34 cellular contexts compared by ENCODE assay signal in genomic region chr5:45171563-45171962, GRCh38.
"Had no signal": no experiment of that assay in that cellular context is flagged by ENCODE, and none has a peak within 500 bp of the region (broad histone marks: within the 10 kb centered on the region; RNA-seq: fewer than 3 reads in every experiment).

No MANE protein-coding gene starts in this region.

- DNase-seq: activated CD4-positive, alpha-beta memory T cell treated with anti-CD3 and anti-CD28 coated beads for 36 hours; activated CD4-positive, alpha-beta T cell treated with anti-CD3 and anti-CD28 coated beads for 36 hours; activated CD4-positive, alpha-beta T cell treated with anti-CD3 and anti-CD28 coated beads, Interleukin-2, amount 10 ng/mL, durations not matched to agents 24 days and 14 days; activated CD4-positive, CD25-positive, alpha-beta regulatory T cell; activated CD4-positive, CD25-positive, alpha-beta regulatory T cell treated with anti-CD3 and anti-CD28 coated beads, Interleukin-2, amount 50 U/mL, for 72 hours; activated CD8-positive, alpha-beta memory T cell treated with anti-CD3 and anti-CD28 coated beads, Interleukin-2, amount 10 ng/mL, durations not matched to agents 7 days and 5 days; activated CD8-positive, alpha-beta memory T cell treated with anti-CD3 and anti-CD28 coated beads, Interleukin-2, amount 50 U/mL, for 4 hours; activated CD8-positive, alpha-beta T cell treated with anti-CD3 and anti-CD28 coated beads, Interleukin-2, amount 10 ng/mL, durations not matched to agents 7 days and 5 days; activated effector memory CD4-positive, alpha-beta T cell treated with anti-CD3 and anti-CD28 coated beads, Interleukin-2, amount 50 U/mL, for 16 hours; activated naive CD4-positive, alpha-beta T cell treated with anti-CD3 and anti-CD28 coated beads for 36 hours; activated naive CD8-positive, alpha-beta T cell treated with anti-CD3 and anti-CD28 coated beads for 36 hours; activated naive CD8-positive, alpha-beta T cell treated with anti-CD3 and anti-CD28 coated beads, Interleukin-2, amount 50 U/mL, for 24 hours; activated T-cell treated with anti-CD3 and anti-CD28 coated beads, Interleukin-2, amount 50 U/mL, for 1 hour; activated T-cell treated with anti-CD3 and anti-CD28 coated beads, Interleukin-2, amount 50 U/mL, for 48 hours; adrenal gland; amygdala; aorta; body of pancreas; central memory CD4-positive, alpha-beta T cell; cerebellar nuclear complex; colonic mucosa; effector memory CD4-positive, alpha-beta T cell; endodermal cell; foreskin fibroblast; head of caudate nucleus; T-helper 1 cell; T-helper 17 cell; T1000 had no signal

- H3K9me3 ChIP-seq: adrenal gland, body of pancreas, colonic mucosa had no signal

- H3K27ac ChIP-seq: adrenal gland, body of pancreas, cardiac muscle cell, colonic mucosa had no signal

- ATAC-seq: activated CD4-positive, alpha-beta T cell treated with anti-CD3 and anti-CD28 coated beads for 36 hours; activated CD8-positive, alpha-beta memory T cell treated with anti-CD3 and anti-CD28 coated beads, Interleukin-2, amount 10 ng/mL, durations not matched to agents 7 days and 5 days; activated CD8-positive, alpha-beta T cell treated with anti-CD3 and anti-CD28 coated beads, Interleukin-2, amount 10 ng/mL, durations not matched to agents 7 days and 5 days; activated naive CD8-positive, alpha-beta T cell treated with anti-CD3 and anti-CD28 coated beads, Interleukin-2, amount 50 U/mL, for 24 hours; body of pancreas; esophagus mucosa; T-helper 17 cell had no signal

- H3K4me3 Mint-ChIP-seq: activated CD4-positive, alpha-beta memory T cell treated with anti-CD3 and anti-CD28 coated beads for 36 hours; activated CD4-positive, alpha-beta T cell treated with anti-CD3 and anti-CD28 coated beads for 36 hours; activated CD4-positive, alpha-beta T cell treated with anti-CD3 and anti-CD28 coated beads, Interleukin-2, amount 10 ng/mL, durations not matched to agents 24 days and 14 days; activated CD8-positive, alpha-beta memory T cell treated with anti-CD3 and anti-CD28 coated beads, Interleukin-2, amount 10 ng/mL, durations not matched to agents 7 days and 5 days; activated CD8-positive, alpha-beta T cell treated with anti-CD3 and anti-CD28 coated beads, Interleukin-2, amount 10 ng/mL, durations not matched to agents 7 days and 5 days; activated naive CD4-positive, alpha-beta T cell treated with anti-CD3 and anti-CD28 coated beads for 36 hours; activated naive CD4-positive, alpha-beta T cell treated with anti-CD3 and anti-CD28 coated beads, Interleukin-2, amount 50 U/mL, for 24 hours; activated naive CD8-positive, alpha-beta T cell treated with anti-CD3 and anti-CD28 coated beads for 36 hours; activated naive CD8-positive, alpha-beta T cell treated with anti-CD3 and anti-CD28 coated beads, Interleukin-2, amount 50 U/mL, for 24 hours; activated T-helper 1 cell treated with anti-CD3 and anti-CD28 coated beads, Interleukin-12 subunit alpha, Interleukin-12 subunit beta, Interleukin-2, Interleukin-4 antibody, amounts not matched to agents 30 ng/mL and 10 ng/mL and 1 ng/mL, durations not matched to agents 14 hours and 24 hours and 36 hours; endodermal cell; T-helper 17 cell; T-helper 2 cell treated with Interferon-gamma antibody and Interleukin-4, amounts not matched to agents 5 μg/mL and 100 μg/mL, for 36 hours had no signal

- H3K4me3 ChIP-seq: adrenal gland, body of pancreas, cardiac muscle cell, colonic mucosa had no signal

- H3K36me3 Mint-ChIP-seq: activated CD4-positive, alpha-beta memory T cell treated with anti-CD3 and anti-CD28 coated beads for 36 hours; activated CD8-positive, alpha-beta memory T cell treated with anti-CD3 and anti-CD28 coated beads, Interleukin-2, amount 10 ng/mL, durations not matched to agents 7 days and 5 days; activated naive CD4-positive, alpha-beta T cell treated with anti-CD3 and anti-CD28 coated beads, Interleukin-2, amount 50 U/mL, for 24 hours; activated naive CD8-positive, alpha-beta T cell treated with anti-CD3 and anti-CD28 coated beads for 36 hours had no signal

- H3K27ac Mint-ChIP-seq: activated CD4-positive, alpha-beta memory T cell treated with anti-CD3 and anti-CD28 coated beads for 36 hours; activated CD4-positive, alpha-beta T cell treated with anti-CD3 and anti-CD28 coated beads for 36 hours; activated CD4-positive, alpha-beta T cell treated with anti-CD3 and anti-CD28 coated beads, Interleukin-2, amount 10 ng/mL, durations not matched to agents 24 days and 14 days; activated CD8-positive, alpha-beta memory T cell treated with anti-CD3 and anti-CD28 coated beads, Interleukin-2, amount 10 ng/mL, durations not matched to agents 7 days and 5 days; activated CD8-positive, alpha-beta T cell treated with anti-CD3 and anti-CD28 coated beads, Interleukin-2, amount 10 ng/mL, durations not matched to agents 7 days and 5 days; activated naive CD4-positive, alpha-beta T cell treated with anti-CD3 and anti-CD28 coated beads for 36 hours; activated naive CD4-positive, alpha-beta T cell treated with anti-CD3 and anti-CD28 coated beads, Interleukin-2, amount 50 U/mL, for 24 hours; activated naive CD8-positive, alpha-beta T cell treated with anti-CD3 and anti-CD28 coated beads for 36 hours; activated naive CD8-positive, alpha-beta T cell treated with anti-CD3 and anti-CD28 coated beads, Interleukin-2, amount 50 U/mL, for 24 hours; activated T-helper 1 cell treated with anti-CD3 and anti-CD28 coated beads, Interleukin-12 subunit alpha, Interleukin-12 subunit beta, Interleukin-2, Interleukin-4 antibody, amounts not matched to agents 30 ng/mL and 10 ng/mL and 1 ng/mL, durations not matched to agents 14 hours and 24 hours and 36 hours; activated T-helper 2 cell treated with anti-CD3 and anti-CD28 coated beads, Interferon-gamma antibody, Interleukin-2, Interleukin-4, amounts not matched to agents 10 μg/mL and 5 μg/mL and 100 μg/mL, durations not matched to agents 14 hours and 24 hours and 36 hours; endodermal cell; T-helper 17 cell; T-helper 2 cell treated with Interferon-gamma antibody and Interleukin-4, amounts not matched to agents 5 μg/mL and 100 μg/mL, for 36 hours had no signal

- H3K27me3 ChIP-seq: adrenal gland, body of pancreas, cardiac muscle cell, colonic mucosa had no signal

- H3K36me3 ChIP-seq: adrenal gland, cardiac muscle cell, colonic mucosa had no signal

- H3K4me1 ChIP-seq: adrenal gland, body of pancreas, colonic mucosa had no signal

- H3K27me3 Mint-ChIP-seq: activated CD4-positive, alpha-beta memory T cell treated with anti-CD3 and anti-CD28 coated beads for 36 hours; activated CD4-positive, alpha-beta T cell treated with anti-CD3 and anti-CD28 coated beads for 36 hours; activated CD4-positive, alpha-beta T cell treated with anti-CD3 and anti-CD28 coated beads, Interleukin-2, amount 10 ng/mL, durations not matched to agents 24 days and 14 days; activated CD8-positive, alpha-beta memory T cell treated with anti-CD3 and anti-CD28 coated beads, Interleukin-2, amount 10 ng/mL, durations not matched to agents 7 days and 5 days; activated naive CD4-positive, alpha-beta T cell treated with anti-CD3 and anti-CD28 coated beads, Interleukin-2, amount 50 U/mL, for 24 hours; activated naive CD8-positive, alpha-beta T cell treated with anti-CD3 and anti-CD28 coated beads for 36 hours; activated naive CD8-positive, alpha-beta T cell treated with anti-CD3 and anti-CD28 coated beads, Interleukin-2, amount 50 U/mL, for 24 hours; T-helper 17 cell had no signal

- H3K4me1 Mint-ChIP-seq: activated CD4-positive, alpha-beta T cell treated with anti-CD3 and anti-CD28 coated beads for 36 hours; activated CD4-positive, alpha-beta T cell treated with anti-CD3 and anti-CD28 coated beads, Interleukin-2, amount 10 ng/mL, durations not matched to agents 24 days and 14 days; activated CD8-positive, alpha-beta memory T cell treated with anti-CD3 and anti-CD28 coated beads, Interleukin-2, amount 10 ng/mL, durations not matched to agents 7 days and 5 days; activated naive CD4-positive, alpha-beta T cell treated with anti-CD3 and anti-CD28 coated beads, Interleukin-2, amount 50 U/mL, for 24 hours; activated naive CD8-positive, alpha-beta T cell treated with anti-CD3 and anti-CD28 coated beads for 36 hours; activated naive CD8-positive, alpha-beta T cell treated with anti-CD3 and anti-CD28 coated beads, Interleukin-2, amount 50 U/mL, for 24 hours; T-helper 17 cell had no signal

- H3K9me3 Mint-ChIP-seq: activated naive CD8-positive, alpha-beta T cell treated with anti-CD3 and anti-CD28 coated beads for 36 hours; endodermal cell had no signal
